14 cellular contexts compared by ENCODE assay signal in genomic region chr10:74051729-74052342, GRCh38. TPM values are rescaled to one million over a fixed set of nuclear protein-coding genes. Genes with fewer than 3 reads are reported as not detected.
DNase-seq lines count a peak whose midpoint lies in the region; ATAC-seq and TF ChIP-seq lines count a peak whose summit lies in the region.
"Had no signal": no experiment of that assay in that cellular context is flagged by ENCODE, and none has a peak within 500 bp of the region (broad histone marks: within the 10 kb centered on the region; RNA-seq: fewer than 3 reads in every experiment).

No MANE protein-coding gene starts in this region.

- no peaks in the 10 kb centered on the region for H3K27me3 ChIP-seq in tibial artery
- H3K27me3 ChIP-seq: SJSA1 had no signal

- ATAC-seq in activated T-cell treated with anti-CD3 and anti-CD28 coated beads, Interleukin-2, amount 50 U/mL, for 72 hours (replicated peaks in 1 of 2), result no peak
- no peak for ATAC-seq in HG03159 (IDR thresholded peaks at IDR 0.05; ENCODE audit: unreplicated experiment)

- H3K9me3 Mint-ChIP-seq in activated T-cell treated with anti-CD3 and anti-CD28 coated beads, Interleukin-2, amount 50 U/mL, for 72 hours, result no peaks in the 10 kb centered on the region
- H3K9me3 Mint-ChIP-seq: stimulated activated naive CD8-positive, alpha-beta T cell treated with anti-CD3 and anti-CD28 coated beads, Interleukin-15, Interleukin-2, amounts not matched to agents 100 ng/mL and 50 ng/mL, for 24 hours had no signal

- intact Hi-C loops in tibial artery (cut with DNase I; ENCODE audit: low total_unique reads), result no loop called here

- H3K36me3 Mint-ChIP-seq in activated T-cell treated with anti-CD3 and anti-CD28 coated beads, Interleukin-2, amount 50 U/mL, for 72 hours (ENCODE audit: insufficient read depth in 2 of 2), result no peaks in the 10 kb centered on the region

- no peak overlapping the region for H3K4me3 Mint-ChIP-seq in activated T-cell treated with anti-CD3 and anti-CD28 coated beads, Interleukin-2, amount 50 U/mL, for 72 hours
- H3K4me3 Mint-ChIP-seq: stimulated activated naive CD8-positive, alpha-beta T cell treated with anti-CD3 and anti-CD28 coated beads, Interleukin-15, Interleukin-2, amounts not matched to agents 100 ng/mL and 50 ng/mL, for 24 hours had no signal

- peaks cover 0 to 96% (median 65%) of the 10 kb centered on the region in 4 donors for H3K4me1 ChIP-seq in tibial artery

- no peak overlapping the region for H3K4me3 ChIP-seq in choroid plexus epithelial cell (ENCODE audit: low read depth, low read length)
- no peak overlapping the region for H3K4me3 ChIP-seq in tibial artery
- H3K4me3 ChIP-seq: SJSA1 had no signal

- no peaks in the 10 kb centered on the region for H3K9me3 ChIP-seq in tibial artery
- H3K9me3 ChIP-seq: SJSA1 had no signal

- in situ Hi-C loops in GM13977 (cut with MboI; ENCODE audit: low pct_unique_long_range_greater_than_20kb, low sequenced_read_pairs, unreplicated experiment), result no loop called here

- no peak for DNase-seq in activated T-cell treated with anti-CD3 and anti-CD28 coated beads, Interleukin-2, amount 50 U/mL, for 72 hours
- DNase-seq in activated T-cell treated with anti-CD3 and anti-CD28 coated beads, Interleukin-2, amount 50 U/mL, for 1 hour, result no peak
- DNase-seq in choroid plexus epithelial cell (ENCODE audit: low read depth) (peak; percentile 41), kidney tubule cell (ENCODE audit: low spot score) (peak; percentile 29), tibial artery (no peak), GOT3 (lab: John Stamatoyannopoulos, UW) (no peak), GM13977 (ENCODE audit: low spot score) (no peak)
- DNase-seq: activated effector memory CD4-positive, alpha-beta T cell treated with anti-CD3 and anti-CD28 coated beads, Interleukin-2, amount 50 U/mL, for 16 hours; effector memory CD4-positive, alpha-beta T cell; foreskin melanocyte; NCI-H2029 had no signal

- no peaks in the 10 kb centered on the region for H3K36me3 ChIP-seq in tibial artery

- H3K4me1 Mint-ChIP-seq in activated T-cell treated with anti-CD3 and anti-CD28 coated beads, Interleukin-2, amount 50 U/mL, for 72 hours (ENCODE audit: low read depth), result peaks cover 23% of the 10 kb centered on the region

- TF ChIP-seq CTCF in choroid plexus epithelial cell (conservative IDR thresholded peaks at IDR 0.05; ENCODE audit: low read depth, low read length) (no peak), tibial artery (IDR thresholded peaks at IDR 0.05) (no peak), GM13977 (IDR thresholded peaks at IDR 0.05; ENCODE audit: extremely low read depth, insufficient read depth, missing control alignments) (no peak)

- H3K27ac Mint-ChIP-seq in activated T-cell treated with anti-CD3 and anti-CD28 coated beads, Interleukin-2, amount 50 U/mL, for 72 hours, result peak overlapping the region; percentile 33
- H3K27ac Mint-ChIP-seq: stimulated activated naive CD8-positive, alpha-beta T cell treated with anti-CD3 and anti-CD28 coated beads, Interleukin-15, Interleukin-2, amounts not matched to agents 100 ng/mL and 50 ng/mL, for 24 hours had no signal

- H3K27ac ChIP-seq in tibial artery, result peak overlapping the region; percentile 25 to 48
- H3K27ac ChIP-seq: SJSA1 had no signal

- no peaks in the 10 kb centered on the region for H3K27me3 Mint-ChIP-seq in activated T-cell treated with anti-CD3 and anti-CD28 coated beads, Interleukin-2, amount 50 U/mL, for 72 hours (ENCODE audit: low read depth)
- H3K27me3 Mint-ChIP-seq: stimulated activated naive CD8-positive, alpha-beta T cell treated with anti-CD3 and anti-CD28 coated beads, Interleukin-15, Interleukin-2, amounts not matched to agents 100 ng/mL and 50 ng/mL, for 24 hours had no signal

RNA-seq across cellular contexts. Expression of gene VCL, which starts 53.9 kb away (rescaled TPM):
- total RNA-seq in activated T-cell treated with anti-CD3 and anti-CD28 coated beads, Interleukin-2, amount 50 U/mL, for 72 hours, result 10 to 100 TPM; 12.2 to 19.2 TPM

Comparison
In these comparisons a context has a peak if more than half of its experiments do, and no peak if none do; other contexts are left out.
1. DNase-seq: peak in choroid plexus epithelial cell (single experiment) and kidney tubule cell (single experiment); none in activated T-cell treated with anti-CD3 and anti-CD28 coated beads, Interleukin-2, amount 50 U/mL, for 72 hours (0 of 2), activated T-cell treated with anti-CD3 and anti-CD28 coated beads, Interleukin-2, amount 50 U/mL, for 1 hour (single experiment), tibial artery (0 of 2), GOT3 (single experiment) and GM13977 (single experiment).